In genomic region chr3:133258358-133258757, GRCh38 we compare ENCODE assay signal across 28 cellular contexts.
A peak's percentile ranks its signal among the peaks of the same experiment; 100 is the strongest.
DNase-seq lines count a peak whose midpoint lies in the region; ATAC-seq, FAIRE-seq and TF ChIP-seq lines count a peak whose summit lies in the region.
"Had no signal": no experiment of that assay in that cellular context is flagged by ENCODE, and none has a peak within 500 bp of the region (broad histone marks: within the 10 kb centered on the region; RNA-seq: fewer than 3 reads in every experiment).

No MANE protein-coding gene starts in this region.

- peak; percentile 36 for DNase-seq in EL
- DNase-seq in PC-3 = peak; percentile 1
- DNase-seq in bronchial epithelial cell (ENCODE audit: low read depth) = peak; percentile 38
- peak; percentile 15 for DNase-seq in non-pigmented ciliary epithelial cell (ENCODE audit: low read depth)
- no peak for DNase-seq in GM19239 (ENCODE audit: insufficient read length, low spot score)
- no peak for DNase-seq in G401 (ENCODE audit: low spot score)
- no peak for DNase-seq in OCI-M2 (lab: John Stamatoyannopoulos, UW; ENCODE audit: unreplicated experiment)
- DNase-seq: activated CD4-positive, alpha-beta T cell treated with anti-CD3 and anti-CD28 coated beads for 48 hours; CD4-positive, alpha-beta T cell; H9; KG1; midbrain; naive thymus-derived CD4-positive, alpha-beta T cell; NCI-H1417; NCI-H2029; NCI-H524; OCI-M1; SHP77; sigmoid colon; stimulated activated CD4-positive, alpha-beta T cell treated with anti-CD3 and anti-CD28 coated beads, Interleukin-4, amount 100 ng/mL, for 24 hours; substantia nigra; upper lobe of right lung; WERI-Rb-1 had no signal

- intact Hi-C loops in PC-3 (cut with micrococcal nuclease) = no loop called here

- H3K27me3 ChIP-seq in PC-3 (ENCODE audit: low read length) = no peaks in the 10 kb centered on the region
- no peaks in the 10 kb centered on the region for H3K27me3 ChIP-seq in bronchial epithelial cell (ENCODE audit: control insufficient read depth, insufficient read depth, low read length)
- H3K27me3 ChIP-seq: neutrophil, sigmoid colon, upper lobe of right lung had no signal

- ATAC-seq in PC-3 (no peak), HG03565 (IDR thresholded peaks at IDR 0.05; ENCODE audit: unreplicated experiment) (no peak)
- ATAC-seq: naive thymus-derived CD4-positive, alpha-beta T cell; upper lobe of right lung had no signal

- H3K27ac ChIP-seq in PC-3 (ENCODE audit: low read length) = no peak overlapping the region
- H3K27ac ChIP-seq: neutrophil, sigmoid colon, upper lobe of right lung, WERI-Rb-1 had no signal

- H3K36me3 ChIP-seq in PC-3 (ENCODE audit: low read depth, low read length) = no peaks in the 10 kb centered on the region
- H3K36me3 ChIP-seq in bronchial epithelial cell (ENCODE audit: control insufficient read depth, insufficient read depth, low read length) = no peaks in the 10 kb centered on the region
- H3K36me3 ChIP-seq: neutrophil, sigmoid colon, upper lobe of right lung, WERI-Rb-1 had no signal

- no peaks in the 10 kb centered on the region for H3F3A ChIP-seq in PC-3 (ENCODE audit: low read length, unreplicated experiment)

- POLR2A ChIA-PET in PC-3 (lab: Charles Lee; ENCODE audit: unreplicated experiment) = no interaction called here

- H3K9ac ChIP-seq in PC-3 (ENCODE audit: low read length) = no peak overlapping the region

- in situ Hi-C loops in G401 (cut with HindIII; ENCODE audit: low sequenced_read_pairs) = no loop called here

- H3K4me3 ChIP-seq in PC-3 (ENCODE audit: low read length) = no peak overlapping the region
- no peak overlapping the region for H3K4me3 ChIP-seq in bronchial epithelial cell (ENCODE audit: low read depth, low read length)
- H3K4me3 ChIP-seq: sigmoid colon, upper lobe of right lung had no signal

- FAIRE-seq in bronchial epithelial cell (lab: Jason Lieb, UNC) (no peak), GM19239 (lab: Jason Lieb, UNC) (no peak)
- FAIRE-seq: colon, D721Med, GM12891 had no signal

- H3K9me3 ChIP-seq in PC-3 (ENCODE audit: low read length) = no peaks in the 10 kb centered on the region
- H3K9me3 ChIP-seq: neutrophil, sigmoid colon, upper lobe of right lung had no signal

- H3K4me1 ChIP-seq in PC-3 (ENCODE audit: insufficient read depth, low read length) = peaks cover 11% of the 10 kb centered on the region
- H3K4me1 ChIP-seq: upper lobe of right lung had no signal

- no peaks in the 10 kb centered on the region for H4K20me1 ChIP-seq in PC-3 (ENCODE audit: low read length)

- BruUV-seq in PC-3 (replicated peaks; lab: Mats Ljungman, UMichigan) = no TSS peak

- no peak overlapping the region for H3K4me2 ChIP-seq in PC-3 (ENCODE audit: low read length)

- H3K9me2 ChIP-seq in PC-3 (replicated peaks; ENCODE audit: low read length) = no peaks in the 10 kb centered on the region

- CTCF ChIA-PET in PC-3 (lab: Charles Lee) = no interaction called here

- TF ChIP-seq CTCF in PC-3 (conservative IDR thresholded peaks at IDR 0.05; ENCODE audit: low read depth, low read length) (no peak), bronchial epithelial cell (IDR thresholded peaks at IDR 0.05; ENCODE audit: insufficient read depth, low read length, severe bottlenecking) (no peak)

- no peaks in the 10 kb centered on the region for H3K79me2 ChIP-seq in PC-3 (ENCODE audit: low read length)

- no peak overlapping the region for H2AFZ ChIP-seq in PC-3 (ENCODE audit: low read length)

Comparison
In these comparisons a context has a peak if more than half of its experiments do, and no peak if none do; other contexts are left out.
1. DNase-seq: peak in EL (single experiment), PC-3 (single experiment), bronchial epithelial cell (single experiment) and non-pigmented ciliary epithelial cell (single experiment); none in GM19239 (single experiment), G401 (single experiment) and OCI-M2 (single experiment).